In genomic region chr19:1850809-1851544, GRCh38 we compare ENCODE assay signal across 9 cellular contexts. TPM values are rescaled to one million over a fixed set of nuclear protein-coding genes. Genes with fewer than 3 reads are reported as not detected.
DNase-seq lines count a peak whose midpoint lies in the region; ATAC-seq and TF ChIP-seq lines count a peak whose summit lies in the region.
"Had no signal": no experiment of that assay in that cellular context is flagged by ENCODE, and none has a peak within 500 bp of the region (broad histone marks: within the 10 kb centered on the region; RNA-seq: fewer than 3 reads in every experiment).

No MANE protein-coding gene starts in this region.

- POLR2A ChIA-PET in CD4-positive, alpha-beta memory T cell (lab: Charles Lee; ENCODE audit: partially characterized antibody), result no interaction called here

- H3K27ac Mint-ChIP-seq in CD4-positive, alpha-beta memory T cell, result peak overlapping the region; percentile 64 to 96 (median 94)
- peak overlapping the region; percentile 41 for H3K27ac Mint-ChIP-seq in activated naive CD8-positive, alpha-beta T cell
- peak overlapping the region; percentile 63 for H3K27ac Mint-ChIP-seq in memory B cell

- H3K36me3 Mint-ChIP-seq in CD4-positive, alpha-beta memory T cell, result peaks cover 0 to 8% of the 10 kb centered on the region in 2 donors
- H3K36me3 Mint-ChIP-seq in activated naive CD8-positive, alpha-beta T cell, result no peaks in the 10 kb centered on the region
- peaks cover 5% of the 10 kb centered on the region for H3K36me3 Mint-ChIP-seq in memory B cell

- no peaks in the 10 kb centered on the region for H3K27me3 ChIP-seq in CD4-positive, alpha-beta memory T cell (ENCODE audit: insufficient read depth, low read length)

- H3K9me3 ChIP-seq in CD4-positive, alpha-beta memory T cell (ENCODE audit: control insufficient read depth in 1 of 2, low read length in 2 of 2), result no peaks in the 10 kb centered on the region

- H3K4me1 ChIP-seq in CD4-positive, alpha-beta memory T cell (ENCODE audit: insufficient read depth, low read length), result peaks cover 75% of the 10 kb centered on the region

- H3K27me3 Mint-ChIP-seq in CD4-positive, alpha-beta memory T cell, result no peaks in the 10 kb centered on the region
- no peaks in the 10 kb centered on the region for H3K27me3 Mint-ChIP-seq in activated naive CD8-positive, alpha-beta T cell
- H3K27me3 Mint-ChIP-seq in memory B cell, result no peaks in the 10 kb centered on the region

- in situ Hi-C loops in GM13977 (cut with MboI; ENCODE audit: low pct_unique_long_range_greater_than_20kb, low sequenced_read_pairs, unreplicated experiment), result no loop called here

- no peak for ATAC-seq in memory B cell (ENCODE audit: low read depth)
- ATAC-seq in HG02840 (IDR thresholded peaks at IDR 0.05; ENCODE audit: low FRiP score, unreplicated experiment), result no peak

- H3K36me3 ChIP-seq in CD4-positive, alpha-beta memory T cell (ENCODE audit: insufficient read depth, low read length), result no peaks in the 10 kb centered on the region

- H3K4me1 Mint-ChIP-seq in CD4-positive, alpha-beta memory T cell, result peaks cover 32 to 70% (median 51%) of the 10 kb centered on the region in 4 donors
- peaks cover 56% of the 10 kb centered on the region for H3K4me1 Mint-ChIP-seq in activated naive CD8-positive, alpha-beta T cell (ENCODE audit: low read depth)
- peaks cover 34% of the 10 kb centered on the region for H3K4me1 Mint-ChIP-seq in memory B cell

- TF ChIP-seq CTCF in GM13977 (IDR thresholded peaks at IDR 0.05; ENCODE audit: extremely low read depth, insufficient read depth, missing control alignments), result peak; percentile 28

- H3K9me3 Mint-ChIP-seq in CD4-positive, alpha-beta memory T cell, result peaks cover 0 to 5% (median 0%) of the 10 kb centered on the region in 8 donors
- H3K9me3 Mint-ChIP-seq in activated naive CD8-positive, alpha-beta T cell (ENCODE audit: low read depth), result no peaks in the 10 kb centered on the region
- no peaks in the 10 kb centered on the region for H3K9me3 Mint-ChIP-seq in memory B cell

- peak overlapping the region in 7 of 8 donors; percentile 32 to 71 (median 57) for H3K4me3 Mint-ChIP-seq in CD4-positive, alpha-beta memory T cell
- H3K4me3 Mint-ChIP-seq in activated naive CD8-positive, alpha-beta T cell, result peak overlapping the region; percentile 63
- no peak overlapping the region for H3K4me3 Mint-ChIP-seq in memory B cell

- CTCF ChIA-PET in CD4-positive, alpha-beta memory T cell (lab: Charles Lee; ENCODE audit: partially characterized antibody), result interaction anchor here (1.0 kb wide), 1 partner anchor 25 kb away, joined by 3 read pairs; no protein-coding TSS in a partner anchor

- intact Hi-C loops in CD4-positive, alpha-beta memory T cell (cut with micrococcal nuclease), result no loop called here

- peak in 1 of 5 donors; percentile 45 for DNase-seq in CD4-positive, alpha-beta memory T cell
- DNase-seq in GM13977 (ENCODE audit: low spot score), result no peak
- DNase-seq in memory B cell (ENCODE audit: low spot score in 2 of 2), result no peak
- DNase-seq in NAMALWA (ENCODE audit: low spot score), result no peak
- no peak for DNase-seq in CD1c-positive myeloid dendritic cell (ENCODE audit: extremely low spot score)
- DNase-seq in nucleus accumbens (lab: John Stamatoyannopoulos, UW), result no peak
- DNase-seq: substantia nigra had no signal

- H3K27ac ChIP-seq in CD4-positive, alpha-beta memory T cell (ENCODE audit: low read depth, low read length), result peak overlapping the region; percentile 35

- no peak overlapping the region for H3K4me3 ChIP-seq in CD4-positive, alpha-beta memory T cell (ENCODE audit: low read length in 2 of 2)

RNA-seq across cellular contexts. Expression of gene REXO1, which starts 2.7 kb away (rescaled TPM):
- total RNA-seq in CD4-positive, alpha-beta memory T cell, result 10 to 100 TPM; 57.1 to 57.3 TPM
- 10 to 100 TPM in 1 of 2 donors, 1 to 10 TPM in 1; 1.5 to 11.9 TPM for polyA plus RNA-seq in CD4-positive, alpha-beta memory T cell

RNA-seq across cellular contexts. Expression of gene KLF16, which starts 12.4 kb away (rescaled TPM):
- total RNA-seq in CD4-positive, alpha-beta memory T cell, result 10 to 100 TPM; 17.9 to 19.3 TPM
- 1 to 10 TPM in 1 of 2 donors, under 1 TPM in 1; 0.39 to 1.3 TPM for polyA plus RNA-seq in CD4-positive, alpha-beta memory T cell

RNA-seq across cellular contexts. Expression of gene ABHD17A, which starts 34.3 kb away (rescaled TPM):
- 100 to 1,000 TPM; 106 to 109 TPM for total RNA-seq in CD4-positive, alpha-beta memory T cell
- polyA plus RNA-seq in CD4-positive, alpha-beta memory T cell, result 100 to 1,000 TPM; 138 to 204 TPM

RNA-seq across cellular contexts. Expression of gene ATP8B3, which starts 38.9 kb away (rescaled TPM):
- 1 to 10 TPM; 4.9 to 5.5 TPM for total RNA-seq in CD4-positive, alpha-beta memory T cell
- polyA plus RNA-seq in CD4-positive, alpha-beta memory T cell, result 1 to 10 TPM in 1 of 2 donors, under 1 TPM in 1; 0.73 to 2.3 TPM

RNA-seq across cellular contexts. Expression of gene ADAT3, which starts 54.2 kb away (rescaled TPM):
- 1 to 10 TPM; 3.7 to 4.9 TPM for total RNA-seq in CD4-positive, alpha-beta memory T cell
- polyA plus RNA-seq in CD4-positive, alpha-beta memory T cell, result 1 to 10 TPM; 1.4 to 3.9 TPM

Comparison
In these comparisons a context has a peak if more than half of its experiments do, and no peak if none do; other contexts are left out.
1. H3K27ac Mint-ChIP-seq: peak in every context shown above with its lines; median percentile 94 in CD4-positive, alpha-beta memory T cell; 63 in memory B cell; 41 in activated naive CD8-positive, alpha-beta T cell.